In the genomic region with DNA sequence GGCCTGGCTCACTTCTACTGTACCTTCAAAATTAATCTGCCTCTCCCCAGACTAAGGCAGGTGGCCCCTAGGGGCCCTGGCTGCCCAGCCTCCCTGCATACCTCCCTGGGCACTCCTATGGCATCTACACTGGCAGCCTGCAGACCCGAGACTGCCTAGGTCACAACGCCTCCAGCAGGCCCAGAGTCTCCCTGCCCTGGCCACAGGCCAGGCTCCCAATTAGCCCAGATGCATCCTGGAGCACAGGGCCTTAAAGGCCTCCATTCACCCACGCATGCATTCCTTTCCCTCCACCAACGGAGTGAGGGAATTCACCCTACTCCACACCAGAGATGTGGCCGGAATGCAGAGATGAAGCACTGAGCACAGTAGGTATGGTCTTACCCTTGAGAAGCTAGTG, we compare ENCODE assay signal across 19 cellular contexts. TPM values are rescaled to one million over a fixed set of nuclear protein-coding genes. Genes with fewer than 3 reads are reported as not detected.
"Had no signal": no experiment of that assay in that cellular context is flagged by ENCODE, and none has a peak within 500 bp of the region (broad histone marks: within the 10 kb centered on the region; RNA-seq: fewer than 3 reads in every experiment).

No MANE protein-coding gene starts in this region.

- H3K4me3 ChIP-seq: heart right ventricle, left lung, psoas muscle, upper lobe of left lung had no signal

- H3K36me3 Mint-ChIP-seq: natural killer cell had no signal

- H3K36me3 ChIP-seq: heart right ventricle, left lung, upper lobe of left lung had no signal

- H3K9me3 ChIP-seq: heart right ventricle, left lung, psoas muscle, upper lobe of left lung had no signal

- ATAC-seq: heart right ventricle; left lung; natural killer cell; psoas muscle; stimulated activated naive CD8-positive, alpha-beta T cell treated with anti-CD3 and anti-CD28 coated beads, Interleukin-15, Interleukin-2, amounts not matched to agents 100 U/mL and 50 U/mL, for 24 hours had no signal

- H3K4me3 Mint-ChIP-seq: activated CD4-positive, alpha-beta memory T cell treated with anti-CD3 and anti-CD28 coated beads, Interleukin-2, amount 10 ng/mL, durations not matched to agents 7 days and 5 days; activated naive CD4-positive, alpha-beta T cell treated with anti-CD3 and anti-CD28 coated beads, Interleukin-2, amount 10 ng/mL, durations not matched to agents 7 days and 5 days; activated T-helper 1 cell treated with anti-CD3 and anti-CD28 coated beads, Interleukin-12 subunit alpha, Interleukin-12 subunit beta, Interleukin-2, Interleukin-4 antibody, amounts not matched to agents 30 ng/mL and 10 ng/mL and 1 ng/mL, durations not matched to agents 14 hours and 24 hours and 36 hours; natural killer cell had no signal

- H3K27ac ChIP-seq: heart right ventricle, left lung, psoas muscle, upper lobe of left lung had no signal

- H3K9me3 Mint-ChIP-seq: activated CD4-positive, alpha-beta memory T cell treated with anti-CD3 and anti-CD28 coated beads, Interleukin-2, amount 10 ng/mL, durations not matched to agents 7 days and 5 days; natural killer cell had no signal

- H3K27ac Mint-ChIP-seq: activated CD4-positive, alpha-beta memory T cell treated with anti-CD3 and anti-CD28 coated beads, Interleukin-2, amount 10 ng/mL, durations not matched to agents 7 days and 5 days; activated T-helper 1 cell treated with anti-CD3 and anti-CD28 coated beads, Interleukin-12 subunit alpha, Interleukin-12 subunit beta, Interleukin-2, Interleukin-4 antibody, amounts not matched to agents 30 ng/mL and 10 ng/mL and 1 ng/mL, durations not matched to agents 14 hours and 24 hours and 36 hours; natural killer cell had no signal

- DNase-seq: activated CD4-positive, alpha-beta memory T cell treated with anti-CD3 and anti-CD28 coated beads, Interleukin-2, amount 10 ng/mL, durations not matched to agents 7 days and 5 days; activated naive CD4-positive, alpha-beta T cell treated with anti-CD3 and anti-CD28 coated beads, Interleukin-2, amount 10 ng/mL, durations not matched to agents 7 days and 5 days; caudate nucleus; cortex of kidney; effector CD8-positive, alpha-beta T cell; heart right ventricle; left lung; natural killer cell; nucleus accumbens; stimulated activated CD4-positive, alpha-beta T cell treated with anti-CD3 and anti-CD28 coated beads, Interleukin-2, amount 100 ng/mL, for 48 hours; stimulated activated naive CD8-positive, alpha-beta T cell treated with anti-CD3 and anti-CD28 coated beads, Interleukin-15, Interleukin-2, amounts not matched to agents 100 U/mL and 50 U/mL, for 24 hours had no signal

RNA-seq across cellular contexts. Expression of gene CHAT, which starts 1.9 kb away (rescaled TPM):
- total RNA-seq: activated CD4-positive, alpha-beta memory T cell treated with anti-CD3 and anti-CD28 coated beads, Interleukin-2, amount 10 ng/mL, durations not matched to agents 7 days and 5 days; fibroblast of lung; frontal cortex; heart right ventricle; left lung; natural killer cell; psoas muscle; temporal lobe; upper lobe of left lung had no signal
- polyA plus RNA-seq: adipose tissue, fibroblast of lung, heart right ventricle, psoas muscle had no signal

RNA-seq across cellular contexts. Expression of gene SLC18A3, which starts 5.6 kb away (rescaled TPM):
- total RNA-seq: activated CD4-positive, alpha-beta memory T cell treated with anti-CD3 and anti-CD28 coated beads, Interleukin-2, amount 10 ng/mL, durations not matched to agents 7 days and 5 days; activated T-helper 1 cell treated with anti-CD3 and anti-CD28 coated beads, Interleukin-12 subunit alpha, Interleukin-12 subunit beta, Interleukin-2, Interleukin-4 antibody, amounts not matched to agents 30 ng/mL and 10 ng/mL and 1 ng/mL, durations not matched to agents 14 hours and 24 hours and 36 hours; fibroblast of lung; heart right ventricle; left lung; natural killer cell; psoas muscle; T-helper 2 cell treated with Interferon-gamma antibody and Interleukin-4, amounts not matched to agents 100 ng/mL and 5 ng/mL, for 36 hours; temporal lobe; upper lobe of left lung had no signal
- polyA plus RNA-seq: fibroblast of lung, heart right ventricle, psoas muscle had no signal
